In the genomic region with DNA sequence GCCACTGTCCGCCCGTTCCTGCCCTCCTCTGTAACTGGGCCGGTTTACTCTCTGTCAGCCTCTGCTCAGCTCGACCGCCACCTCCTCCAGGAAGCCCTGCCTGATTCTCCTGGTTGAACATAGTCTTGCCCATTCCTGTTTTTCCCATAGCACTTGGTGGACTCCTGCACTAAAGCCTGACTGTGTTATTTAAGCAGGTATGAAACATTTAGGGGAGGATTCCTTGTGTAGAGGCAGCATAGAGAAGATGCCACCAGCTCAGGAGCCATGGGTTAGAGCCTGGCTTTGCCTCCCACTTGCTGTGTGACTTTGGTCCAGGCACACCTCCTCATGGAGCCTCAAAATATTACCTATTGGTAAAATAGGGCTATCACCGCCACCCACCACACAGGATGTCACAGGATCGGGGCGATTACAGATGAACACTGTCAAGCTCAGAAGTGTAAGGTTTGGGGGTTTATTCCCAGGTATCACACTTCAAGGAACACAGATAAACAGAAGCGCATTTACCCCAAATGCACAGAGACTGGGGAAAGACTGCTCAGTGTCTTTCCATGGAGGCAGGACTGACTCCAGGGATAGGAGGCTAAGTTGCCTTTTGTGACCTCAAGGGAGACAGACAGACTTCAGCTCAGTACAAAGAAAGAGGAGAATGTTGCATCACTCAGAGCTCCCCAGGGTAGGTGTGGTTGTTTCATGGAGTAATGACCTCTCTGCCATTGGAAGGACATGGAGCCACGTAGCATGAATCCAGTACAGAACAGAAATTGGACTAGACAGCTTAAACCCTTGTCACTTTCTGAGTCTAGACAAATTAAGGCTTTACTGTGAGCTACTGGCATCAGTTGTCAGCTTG, we compare ENCODE assay signal across 7 cellular contexts. TPM values are rescaled to one million over a fixed set of nuclear protein-coding genes. Genes with fewer than 3 reads are reported as not detected.
DNase-seq lines count a peak whose midpoint lies in the region; ATAC-seq and TF ChIP-seq lines count a peak whose summit lies in the region.

No MANE protein-coding gene starts in this region.

- no peak for TF ChIP-seq POLR2A in NB4 (IDR thresholded peaks at IDR 0.05; ENCODE audit: extremely low read depth, insufficient read length)

- TF ChIP-seq CTCF in NB4 (IDR thresholded peaks at IDR 0.05; ENCODE audit: low read depth, low read length) (no peak), left lung (IDR thresholded peaks at IDR 0.05) (no peak)

- no peak for ATAC-seq in left lung

- H3K4me1 ChIP-seq in adipocyte (ENCODE audit: control insufficient read depth, insufficient read depth, low read length) (peaks cover 49% of the 10 kb centered on the region), left lung (peaks cover 0 to 70% of the 10 kb centered on the region in 2 donors)

- H3K9me3 ChIP-seq in adipocyte (ENCODE audit: control insufficient read depth, low read length) (no peaks in the 10 kb centered on the region), left lung (peaks cover 0 to 3% of the 10 kb centered on the region in 2 donors)

- H3K4me3 ChIP-seq in NB4 (ENCODE audit: low read depth, low read length) = no peak overlapping the region
- peak overlapping the region; percentile 45 for H3K4me3 ChIP-seq in adipocyte (ENCODE audit: low read length)
- H3K4me3 ChIP-seq in left lung = no peak overlapping the region

- H3K36me3 ChIP-seq in adipocyte (ENCODE audit: control insufficient read depth, insufficient read depth, low read length, severe bottlenecking) (no peaks in the 10 kb centered on the region), left lung (peaks cover 0 to 47% of the 10 kb centered on the region in 2 donors)

- intact Hi-C loops in left lung (cut with DNase I) = no loop called here

- H3K27ac ChIP-seq in left lung (peak overlapping the region; percentile 43 to 51), substantia nigra (ENCODE audit: low read depth, low read length, poor library complexity, severe bottlenecking) (peak overlapping the region; percentile 83)

- H3K27me3 ChIP-seq in adipocyte (replicated peaks; ENCODE audit: control insufficient read depth, insufficient read depth, low read length) (no peaks in the 10 kb centered on the region), left lung (no peaks in the 10 kb centered on the region)

- DNase-seq in NB4 (ENCODE audit: low read depth) (peak; percentile 65), adipocyte (ENCODE audit: low read depth) (peak; percentile 80), left lung (no peak), substantia nigra (lab: John Stamatoyannopoulos, UW) (no peak), epidermal melanocyte (ENCODE audit: insufficient read length, low spot score) (no peak), COR-L47 (lab: John Stamatoyannopoulos, UW) (no peak), NCI-H226 (no peak)

- H3K9ac ChIP-seq in adipocyte (ENCODE audit: low read length) = peak overlapping the region; percentile 63

RNA-seq across cellular contexts. Expression of gene TRAF1, which starts 6.7 kb away (rescaled TPM):
- total RNA-seq in left lung = 1 to 10 TPM; 4.4 to 6.8 TPM

RNA-seq across cellular contexts. Expression of gene PHF19, which starts 42.9 kb away (rescaled TPM):
- total RNA-seq in left lung = 10 to 100 TPM; 37.0 to 40.2 TPM

Comparison
In these comparisons a context has a peak if more than half of its experiments do, and no peak if none do; other contexts are left out.
1. DNase-seq: peak in NB4 (single experiment) and adipocyte (single experiment); none in left lung (0 of 2), substantia nigra (0 of 49), epidermal melanocyte (single experiment), COR-L47 (single experiment) and NCI-H226 (single experiment).